ENCODE assay signal across 10 cellular contexts in the genomic region with DNA sequence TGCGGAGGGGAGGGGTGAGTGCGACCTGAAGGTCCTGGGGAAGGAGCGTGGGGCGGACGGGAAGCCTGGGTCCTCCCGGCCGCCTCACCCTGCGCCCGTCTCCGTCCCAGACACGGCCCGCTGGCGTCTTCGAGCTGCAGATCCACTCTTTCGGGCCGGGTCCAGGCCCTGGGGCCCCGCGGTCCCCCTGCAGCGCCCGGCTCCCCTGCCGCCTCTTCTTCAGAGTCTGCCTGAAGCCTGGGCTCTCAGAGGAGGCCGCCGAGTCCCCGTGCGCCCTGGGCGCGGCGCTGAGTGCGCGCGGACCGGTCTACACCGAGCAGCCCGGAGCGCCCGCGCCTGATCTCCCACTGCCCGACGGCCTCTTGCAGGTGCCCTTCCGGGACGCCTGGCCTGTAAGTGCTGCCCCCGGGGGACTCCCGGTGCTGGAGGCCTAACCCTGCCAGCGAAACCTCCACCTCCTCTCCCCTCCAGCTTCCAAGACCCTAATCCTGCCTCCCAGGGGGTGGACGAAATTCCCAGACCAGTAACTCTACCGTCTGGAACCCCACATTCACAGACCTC. TPM values are rescaled to one million over a fixed set of nuclear protein-coding genes. Genes with fewer than 3 reads are reported as not detected.
DNase-seq lines count a peak whose midpoint lies in the region; ATAC-seq and TF ChIP-seq lines count a peak whose summit lies in the region.
"Had no signal": no experiment of that assay in that cellular context is flagged by ENCODE, and none has a peak within 500 bp of the region (broad histone marks: within the 10 kb centered on the region; RNA-seq: fewer than 3 reads in every experiment).

No MANE protein-coding gene starts in this region.

- peak overlapping the region; percentile 77 for H3K9ac ChIP-seq in Loucy (ENCODE audit: low read depth, low read length, poor library complexity, severe bottlenecking)

- H3K79me2 ChIP-seq in Loucy (ENCODE audit: insufficient read depth, low read length): no peaks in the 10 kb centered on the region

- no peaks in the 10 kb centered on the region for H4K20me1 ChIP-seq in Loucy (ENCODE audit: insufficient read depth, low read length, poor library complexity, severe bottlenecking)

- peak overlapping the region; percentile 93; the same call in 1 of the 2 replicates for H2AFZ ChIP-seq in Loucy (ENCODE audit: low read length)

- no peaks in the 10 kb centered on the region for H3K27me3 ChIP-seq in Loucy (ENCODE audit: insufficient read depth, low read length, poor library complexity, severe bottlenecking)

- H3K4me2 ChIP-seq in Loucy (ENCODE audit: low read depth, low read length, poor library complexity, severe bottlenecking): peak overlapping the region; percentile 86

- H3F3A ChIP-seq in Loucy (ENCODE audit: low read depth): no peaks in the 10 kb centered on the region

- H3K4me1 ChIP-seq in Loucy (ENCODE audit: insufficient read depth, low read length, poor library complexity, severe bottlenecking) (peaks cover 7% of the 10 kb centered on the region), mucosa of descending colon (ENCODE audit: low read depth) (peaks cover 17% of the 10 kb centered on the region)

- intact Hi-C loops in mucosa of descending colon (cut with DNase I, micrococcal nuclease) (no loop called here), head of caudate nucleus (cut with DNase I) (no loop called here)

- H3K36me3 ChIP-seq in Loucy (ENCODE audit: insufficient read depth, low read length) (no peaks in the 10 kb centered on the region), mucosa of descending colon (ENCODE audit: low read depth) (no peaks in the 10 kb centered on the region)

- ATAC-seq in mucosa of descending colon (peak; percentile 31), HG03045 (IDR thresholded peaks at IDR 0.05; ENCODE audit: unreplicated experiment) (no peak), HG02981 (IDR thresholded peaks at IDR 0.05; ENCODE audit: unreplicated experiment) (no peak)

- H3K9me2 ChIP-seq in Loucy (replicated peaks; ENCODE audit: low read depth, low read length): no peaks in the 10 kb centered on the region

- H3K9me3 ChIP-seq in Loucy (ENCODE audit: insufficient read depth, low read depth, low read length) (no peaks in the 10 kb centered on the region), mucosa of descending colon (no peaks in the 10 kb centered on the region)

- no peak for TF ChIP-seq CTCF in Loucy (conservative IDR thresholded peaks at IDR 0.05; ENCODE audit: low read length)
- no peak for TF ChIP-seq CTCF in mucosa of descending colon (IDR thresholded peaks at IDR 0.05)

- DNase-seq in D341Med (ENCODE audit: low spot score) (peak; percentile 73), mucosa of descending colon (no peak), head of caudate nucleus (no peak), SKM-1 treated with dmso at 0.1 percent for 144 hours (lab: John Stamatoyannopoulos, UW; ENCODE audit: unreplicated experiment) (no peak)
- DNase-seq in activated naive CD4-positive, alpha-beta T cell treated with anti-CD3 and anti-CD28 coated beads, Interleukin-2, amount 50 U/mL, for 16 hours: peak; percentile 25

- H3K4me3 ChIP-seq in Loucy (ENCODE audit: low read length, poor library complexity, severe bottlenecking) (peak overlapping the region; percentile 75), mucosa of descending colon (no peak overlapping the region)

RNA-seq across cellular contexts. Expression of a gene that starts 0.4 kb away (rescaled TPM):
- not detected for total RNA-seq in mucosa of descending colon
- total RNA-seq: ureter had no signal

RNA-seq across cellular contexts. Expression of a gene that starts 15.8 kb away (rescaled TPM):
- total RNA-seq in mucosa of descending colon: not detected
- total RNA-seq: renal cortical epithelial cell, ureter had no signal

RNA-seq across cellular contexts. Expression of a gene that starts 18.5 kb away (rescaled TPM):
- total RNA-seq in mucosa of descending colon: 10 to 100 TPM; 52.6 to 57.9 (median 57.7) TPM

RNA-seq across cellular contexts. Expression of a gene that starts 33.5 kb away (rescaled TPM):
- total RNA-seq in mucosa of descending colon: 1 to 10 TPM in 1 of 3 donors, under 1 TPM in 2; 0.20 to 4.2 (median 0.72) TPM

RNA-seq across cellular contexts. Expression of a gene that starts 40.8 kb away (rescaled TPM):
- 10 to 100 TPM in 1 of 3 donors, 1 to 10 TPM in 2; 7.0 to 14.7 (median 9.6) TPM for total RNA-seq in mucosa of descending colon

Comparison
In these comparisons a context has a peak if more than half of its experiments do, and no peak if none do; other contexts are left out.
1. DNase-seq: peak in D341Med (single experiment) and activated naive CD4-positive, alpha-beta T cell treated with anti-CD3 and anti-CD28 coated beads, Interleukin-2, amount 50 U/mL, for 16 hours (single experiment); none in mucosa of descending colon (0 of 3), head of caudate nucleus (0 of 42) and SKM-1 treated with dmso at 0.1 percent for 144 hours (single experiment).